ENCODE assay signal across 24 cellular contexts in the genomic region with DNA sequence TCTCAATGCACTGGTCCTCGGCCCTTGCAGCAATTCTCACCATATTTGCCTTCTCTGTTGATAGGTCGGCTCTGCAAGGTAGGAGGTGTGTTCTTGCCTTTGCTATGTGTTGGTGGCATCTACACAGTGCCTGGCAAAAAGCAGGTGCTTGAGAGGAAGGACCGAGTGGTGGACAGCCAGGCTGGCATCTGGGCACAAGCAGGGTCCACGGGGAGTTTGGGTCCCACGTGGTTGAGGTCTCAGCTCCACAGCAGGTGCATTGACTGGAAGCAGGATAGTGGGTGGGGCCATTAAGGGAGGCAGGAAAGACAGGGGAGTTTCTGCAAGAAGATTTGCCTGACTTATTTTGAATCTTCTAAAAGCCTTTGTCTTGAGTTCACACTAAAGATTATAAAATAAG.
"Had no signal": no experiment of that assay in that cellular context is flagged by ENCODE, and none has a peak within 500 bp of the region (broad histone marks: within the 10 kb centered on the region; RNA-seq: fewer than 3 reads in every experiment).

No MANE protein-coding gene starts in this region.

- ATAC-seq: left cardiac atrium; left lung; naive thymus-derived CD4-positive, alpha-beta T cell; right lobe of liver; stimulated activated effector memory CD8-positive, alpha-beta T cell treated with anti-CD3 and anti-CD28 coated beads, Interleukin-12 subunit alpha, Interleukin-12 subunit beta, amount 100 ng/mL, for 72 hours had no signal

- H3K9me3 Mint-ChIP-seq: dendritic cell treated with granulocyte-macrophage colony-stimulating factor and Interleukin-4, amounts not matched to agents 40 ng/mL and 50 ng/mL, for 4 days; stimulated activated effector memory CD8-positive, alpha-beta T cell treated with anti-CD3 and anti-CD28 coated beads, Interleukin-12 subunit alpha, Interleukin-12 subunit beta, amount 100 ng/mL, for 72 hours had no signal

- H3K4me3 ChIP-seq: colonic mucosa, esophagus squamous epithelium, left lung, right lobe of liver, smooth muscle cell, stomach, thyroid gland had no signal

- H3K9me3 ChIP-seq: colonic mucosa, left lung, neutrophil, right lobe of liver, thyroid gland had no signal

- H3K36me3 ChIP-seq: colonic mucosa, esophagus squamous epithelium, left lung, neutrophil, right lobe of liver, stomach, thyroid gland had no signal

- H3K27ac ChIP-seq: colonic mucosa, esophagus squamous epithelium, left lung, neutrophil, parathyroid adenoma, right lobe of liver, stomach, thyroid gland had no signal

- H3K4me2 ChIP-seq: smooth muscle cell had no signal

- H2AFZ ChIP-seq: parathyroid adenoma had no signal

- H3K4me1 ChIP-seq: colonic mucosa, left lung, parathyroid adenoma, right lobe of liver, thyroid gland had no signal

- H3K4me3 Mint-ChIP-seq: dendritic cell treated with granulocyte-macrophage colony-stimulating factor and Interleukin-4, amounts not matched to agents 40 ng/mL and 50 ng/mL, for 4 days; naive thymus-derived CD4-positive, alpha-beta T cell; stimulated activated effector memory CD8-positive, alpha-beta T cell treated with anti-CD3 and anti-CD28 coated beads, Interleukin-12 subunit alpha, Interleukin-12 subunit beta, amount 100 ng/mL, for 72 hours had no signal

- H3K36me3 Mint-ChIP-seq: naive thymus-derived CD4-positive, alpha-beta T cell; stimulated activated effector memory CD8-positive, alpha-beta T cell treated with anti-CD3 and anti-CD28 coated beads, Interleukin-12 subunit alpha, Interleukin-12 subunit beta, amount 100 ng/mL, for 72 hours had no signal

- DNase-seq: central memory CD4-positive, alpha-beta T cell; colonic mucosa; effector CD8-positive, alpha-beta T cell; erythroblast; esophagus squamous epithelium; foreskin melanocyte; head of caudate nucleus; left cardiac atrium; mesenchymal stem cell; midbrain; naive thymus-derived CD4-positive, alpha-beta T cell; stimulated activated CD4-positive, alpha-beta T cell treated with anti-CD3 and anti-CD28 coated beads, Interleukin-2, amount 100 ng/mL, for 24 hours; stimulated activated CD4-positive, alpha-beta T cell treated with anti-CD3 and anti-CD28 coated beads, Interleukin-4, amount 100 ng/mL, for 24 hours; stimulated activated naive CD4-positive, alpha-beta T cell treated with Interleukin-2 at 50 U/mL for 16 hours; stomach; thyroid gland had no signal

- H3K4me1 Mint-ChIP-seq: naive thymus-derived CD4-positive, alpha-beta T cell; stimulated activated effector memory CD8-positive, alpha-beta T cell treated with anti-CD3 and anti-CD28 coated beads, Interleukin-12 subunit alpha, Interleukin-12 subunit beta, amount 100 ng/mL, for 72 hours had no signal

- H3K79me2 ChIP-seq: parathyroid adenoma had no signal

- H3K27ac Mint-ChIP-seq: dendritic cell treated with granulocyte-macrophage colony-stimulating factor and Interleukin-4, amounts not matched to agents 40 ng/mL and 50 ng/mL, for 4 days; naive thymus-derived CD4-positive, alpha-beta T cell; progenitor cell of endocrine pancreas; stimulated activated effector memory CD8-positive, alpha-beta T cell treated with anti-CD3 and anti-CD28 coated beads, Interleukin-12 subunit alpha, Interleukin-12 subunit beta, amount 100 ng/mL, for 72 hours had no signal

- H3K27me3 ChIP-seq: colonic mucosa, left lung, right lobe of liver, thyroid gland had no signal
